In the genomic region with DNA sequence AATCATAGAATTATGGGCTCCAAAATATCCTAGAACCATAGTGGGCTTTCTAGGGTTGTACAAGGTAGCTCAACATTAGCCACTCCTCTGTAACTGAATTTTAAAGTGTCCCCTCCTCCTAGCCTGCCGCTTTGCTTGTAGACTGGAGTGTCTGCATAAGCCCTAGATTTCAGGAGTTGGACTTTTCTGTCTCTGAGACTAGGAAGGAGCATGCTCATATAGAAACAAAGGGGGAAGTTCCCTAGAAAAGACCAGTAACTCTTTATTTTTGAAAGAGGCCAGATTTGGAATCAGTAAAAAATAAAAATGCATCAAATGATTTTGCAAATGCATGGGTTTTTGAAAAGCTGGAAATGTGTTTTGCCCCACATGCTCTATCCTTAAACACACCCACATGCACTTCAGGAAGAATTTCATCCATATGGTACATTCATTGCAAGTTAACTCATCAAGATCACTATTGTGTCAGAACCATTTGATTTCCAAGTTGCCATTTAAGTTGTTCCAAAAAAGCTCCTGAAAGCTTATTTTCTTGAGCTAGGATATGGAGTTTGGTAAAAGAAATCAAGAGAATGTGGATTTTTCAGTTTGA, we compare ENCODE assay signal across 18 cellular contexts.
DNase-seq lines count a peak whose midpoint lies in the region; ATAC-seq, FAIRE-seq and TF ChIP-seq lines count a peak whose summit lies in the region.
"Had no signal": no experiment of that assay in that cellular context is flagged by ENCODE, and none has a peak within 500 bp of the region (broad histone marks: within the 10 kb centered on the region; RNA-seq: fewer than 3 reads in every experiment).

No MANE protein-coding gene starts in this region.

- H2AFZ ChIP-seq in GM12878 (ENCODE audit: control insufficient read depth, low read depth, low read length): no peak overlapping the region

- DNase-seq in GM13977 (ENCODE audit: low spot score) (peak; percentile 10), GM12878 (ENCODE audit: low read depth, low spot score) (no peak), glomerular visceral epithelial cell (ENCODE audit: extremely low spot score) (no peak), left lung (no peak)
- DNase-seq in activated T-cell treated with anti-CD3 and anti-CD28 coated beads, Interleukin-2, amount 50 U/mL, for 4 hours: no peak
- DNase-seq: CD8-positive, alpha-beta T cell; DND-41; H9; KBM-7; NCI-H1436 treated with DMSO at 0.1 percent for 48 hours; NCI-H2029 treated with DMSO at 0.1 percent for 48 hours; NCI-H510A had no signal

- 100% methylated on average over 1 of the region's 1 CpG for WGBS in GM12878 (ENCODE audit: insufficient coverage, insufficient replicate concordance, low lambda C conversion rate, missing lambda C conversion rate)

- no peaks in the 10 kb centered on the region for H3K9me3 Mint-ChIP-seq in activated T-cell treated with anti-CD3 and anti-CD28 coated beads, Interleukin-2, amount 50 U/mL, for 4 hours
- H3K9me3 Mint-ChIP-seq: CD8-positive, alpha-beta T cell; H9 had no signal

- H4K20me1 ChIP-seq in GM12878 (ENCODE audit: control insufficient read depth, insufficient read depth): no peaks in the 10 kb centered on the region
- H4K20me1 ChIP-seq: BLaER1 had no signal

- no peak for TF ChIP-seq CTCF in GM13977 (IDR thresholded peaks at IDR 0.05; ENCODE audit: extremely low read depth, insufficient read depth, missing control alignments)
- no peak for TF ChIP-seq CTCF in GM12878 (IDR thresholded peaks at IDR 0.05 in 2 of 3, conservative IDR thresholded peaks at IDR 0.05 in 1 of 3; ENCODE audit: control insufficient read depth in 2 of 3, extremely low read depth in 1 of 3, insufficient read depth in 1 of 3, low read depth in 3 of 3, low read length in 3 of 3)
- no peak for TF ChIP-seq CTCF in left lung (IDR thresholded peaks at IDR 0.05)

- CTCF ChIA-PET in GM12878 (lab: Yijun Ruan, JAX): interaction anchor here (0.9 to 1.5 kb wide), 5 partner anchors 9 to 184 kb away, joined by 3 to 4 read pairs (median 4); no protein-coding TSS in a partner anchor

- H3K9me3 ChIP-seq in GM12878 (replicated peaks; ENCODE audit: control insufficient read depth, insufficient read depth, low read length) (no peaks in the 10 kb centered on the region), left lung (no peaks in the 10 kb centered on the region)
- H3K9me3 ChIP-seq: BLaER1 had no signal

- H3K27me3 Mint-ChIP-seq in activated T-cell treated with anti-CD3 and anti-CD28 coated beads, Interleukin-2, amount 50 U/mL, for 4 hours (ENCODE audit: low read depth): no peaks in the 10 kb centered on the region

- no peak for TF ChIP-seq EP300 in GM12878 (IDR thresholded peaks at IDR 0.05; ENCODE audit: borderline replicate concordance in 1 of 2, control insufficient read depth in 1 of 2, low read depth in 2 of 2, low read length in 2 of 2)

- no peak for TF ChIP-seq POLR2A in GM12878 (IDR thresholded peaks at IDR 0.05; ENCODE audit: low read depth, low read length)

- in situ Hi-C loops in GM13977 (cut with MboI; ENCODE audit: low pct_unique_long_range_greater_than_20kb, low sequenced_read_pairs, unreplicated experiment) (no loop called here), GM12878 (cut with MboI) (no loop called here)

- H3K9ac ChIP-seq in GM12878 (ENCODE audit: control insufficient read depth, insufficient read depth, low read length): no peak overlapping the region
- H3K9ac ChIP-seq: BLaER1 had no signal

- H3K27ac ChIP-seq in GM12878 (ENCODE audit: control insufficient read depth, insufficient read depth) (no peak overlapping the region), left lung (no peak overlapping the region)
- H3K27ac ChIP-seq: BLaER1 had no signal

- no peak overlapping the region for H3K4me2 ChIP-seq in GM12878 (ENCODE audit: control insufficient read depth, insufficient read depth)
- H3K4me2 ChIP-seq: BLaER1 had no signal

- SMC1A ChIA-PET in GM12878 (lab: Charles Lee; ENCODE audit: uncharacterized antibody, unreplicated experiment): interaction anchor here (0.9 to 4.5 kb wide), 9 partner anchors 12 to 515 kb away, joined by 3 to 39 read pairs (median 4); no protein-coding TSS in a partner anchor

- H3K4me1 ChIP-seq in GM12878 (ENCODE audit: control insufficient read depth, insufficient read depth, low read length) (no peaks in the 10 kb centered on the region), left lung (no peaks in the 10 kb centered on the region)

- H3K36me3 ChIP-seq in GM12878 (ENCODE audit: control insufficient read depth in 2 of 2, insufficient read depth in 2 of 2, low read length in 1 of 2) (no peaks in the 10 kb centered on the region), left lung (no peaks in the 10 kb centered on the region)
- H3K36me3 ChIP-seq: BLaER1 had no signal

- no peak for TF ChIP-seq RAD21 in GM12878 (IDR thresholded peaks at IDR 0.05; ENCODE audit: insufficient read depth, low read depth, low read length)

- H3K4me3 ChIP-seq in GM12878 (no peak overlapping the region), left lung (no peak overlapping the region)
- H3K4me3 ChIP-seq: BLaER1 had no signal

- H3K4me3 Mint-ChIP-seq in activated T-cell treated with anti-CD3 and anti-CD28 coated beads, Interleukin-2, amount 50 U/mL, for 4 hours: no peak overlapping the region
- H3K4me3 Mint-ChIP-seq: CD8-positive, alpha-beta T cell; H9 had no signal

- ATAC-seq in HG02623 (IDR thresholded peaks at IDR 0.05; ENCODE audit: unreplicated experiment) (peak; percentile 47), GM12878 (peak; percentile 66), left lung (no peak), esophagus mucosa (no peak)
- ATAC-seq in activated T-cell treated with anti-CD3 and anti-CD28 coated beads, Interleukin-2, amount 50 U/mL, for 4 hours: no peak
- ATAC-seq: CD8-positive, alpha-beta T cell; Panc1 had no signal

- RAD21 ChIA-PET in GM12878 (lab: Charles Lee; ENCODE audit: unreplicated experiment): interaction anchor here (0.8 to 2.4 kb wide), 2 partner anchors 11 to 12 kb away, joined by 3 to 6 read pairs; no protein-coding TSS in a partner anchor

- H3K79me2 ChIP-seq in GM12878 (ENCODE audit: control insufficient read depth, insufficient read depth, low read length): no peaks in the 10 kb centered on the region

- FAIRE-seq in GM12878 (lab: Jason Lieb, UNC): no peak
- FAIRE-seq: D721Med, G401.6 had no signal

- intact Hi-C loops in GM12878 (cut with micrococcal nuclease; ENCODE audit: unreplicated experiment): no loop called here
- intact Hi-C loops in left lung (cut with DNase I): no loop called here

- no TSS peak for BruUV-seq in GM12878 (replicated peaks; lab: Mats Ljungman, UMichigan)

- H3K27me3 ChIP-seq in GM12878 (replicated peaks in 1 of 2; ENCODE audit: control insufficient read depth in 2 of 2, insufficient read depth in 2 of 2, low read length in 1 of 2) (no peaks in the 10 kb centered on the region), left lung (no peaks in the 10 kb centered on the region)
- H3K27me3 ChIP-seq: BLaER1 had no signal

- no peaks in the 10 kb centered on the region for H3K4me1 Mint-ChIP-seq in activated T-cell treated with anti-CD3 and anti-CD28 coated beads, Interleukin-2, amount 50 U/mL, for 4 hours (ENCODE audit: low read depth)
- H3K4me1 Mint-ChIP-seq: H9 had no signal

- POLR2A ChIA-PET in GM12878 (lab: Charles Lee): no interaction called here

- H3K36me3 Mint-ChIP-seq in activated T-cell treated with anti-CD3 and anti-CD28 coated beads, Interleukin-2, amount 50 U/mL, for 4 hours (ENCODE audit: insufficient read depth): no peaks in the 10 kb centered on the region
- H3K36me3 Mint-ChIP-seq: CD8-positive, alpha-beta T cell had no signal

TF ChIP-seq in GM12878, 131 proteins besides CTCF, POLR2A, EP300 and RAD21:
- TF ChIP-seq RUNX3 (IDR thresholded peaks at IDR 0.05; ENCODE audit: low read length) (no peak), JUNB (IDR thresholded peaks at IDR 0.05) (peak; percentile 56)

Comparison
In these comparisons a context has a peak if more than half of its experiments do, and no peak if none do; other contexts are left out.
1. ATAC-seq: peak in HG02623 (single experiment) and GM12878 (single experiment); none in activated T-cell treated with anti-CD3 and anti-CD28 coated beads, Interleukin-2, amount 50 U/mL, for 4 hours (0 of 2), left lung (single experiment) and esophagus mucosa (single experiment).